In the genomic region with DNA sequence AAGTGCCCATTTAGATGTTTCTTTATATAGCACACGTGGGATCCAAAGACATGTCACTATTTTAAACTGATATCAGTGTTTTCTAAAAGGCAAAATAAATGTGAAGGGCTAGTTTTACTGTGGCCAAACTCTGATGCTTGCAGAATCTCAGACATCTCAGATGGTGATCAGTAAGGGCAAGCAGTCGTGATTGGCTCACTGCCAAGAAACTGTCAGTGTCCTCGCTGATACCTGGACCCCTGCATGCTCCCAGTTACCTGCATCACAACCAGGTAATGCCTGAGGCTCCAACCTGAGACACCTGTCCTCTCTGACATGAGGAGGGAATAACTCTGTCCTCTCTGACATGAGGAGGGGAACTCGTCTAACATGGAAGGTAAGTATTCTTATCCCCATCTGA, we compare ENCODE assay signal across 27 cellular contexts.
"Had no signal": no experiment of that assay in that cellular context is flagged by ENCODE, and none has a peak within 500 bp of the region (broad histone marks: within the 10 kb centered on the region; RNA-seq: fewer than 3 reads in every experiment).

No MANE protein-coding gene starts in this region.

- H3K4me1 Mint-ChIP-seq: activated CD4-positive, alpha-beta memory T cell treated with anti-CD3 and anti-CD28 coated beads, Interleukin-2, amount 10 ng/mL, durations not matched to agents 7 days and 5 days; activated CD4-positive, alpha-beta T cell treated with anti-CD3 and anti-CD28 coated beads, Interleukin-2, amount 10 ng/mL, durations not matched to agents 7 days and 5 days; activated naive CD4-positive, alpha-beta T cell treated with anti-CD3 and anti-CD28 coated beads, Interleukin-2, amount 10 ng/mL, durations not matched to agents 7 days and 5 days; immature natural killer cell; stimulated activated naive B cell treated with anti-CD40 and anti-IgM and Interleukin-4, amounts not matched to agents 10 μg/mL and 1 μg/mL and 100 μg/mL, for 72 hours had no signal

- H3K36me3 Mint-ChIP-seq: activated naive CD4-positive, alpha-beta T cell treated with anti-CD3 and anti-CD28 coated beads, Interleukin-2, amount 10 ng/mL, durations not matched to agents 7 days and 5 days; activated naive CD8-positive, alpha-beta T cell treated with anti-CD3 and anti-CD28 coated beads, Interleukin-2, amount 10 ng/mL, durations not matched to agents 7 days and 5 days; natural killer cell; neural progenitor cell; stimulated activated naive B cell treated with anti-CD40 and anti-IgM and Interleukin-4, amounts not matched to agents 10 μg/mL and 1 μg/mL and 100 μg/mL, for 72 hours had no signal

- DNase-seq: activated CD4-positive, alpha-beta memory T cell treated with anti-CD3 and anti-CD28 coated beads, Interleukin-2, amount 10 ng/mL, durations not matched to agents 7 days and 5 days; activated CD4-positive, alpha-beta T cell treated with anti-CD3 and anti-CD28 coated beads for 1 hour; activated CD4-positive, alpha-beta T cell treated with anti-CD3 and anti-CD28 coated beads, Interleukin-2, amount 10 ng/mL, durations not matched to agents 7 days and 5 days; activated CD8-positive, alpha-beta memory T cell treated with anti-CD3 and anti-CD28 coated beads, Interleukin-2, amount 50 U/mL, for 48 hours; activated gamma-delta T cell; activated naive CD4-positive, alpha-beta T cell treated with anti-CD3 and anti-CD28 coated beads, Interleukin-2, amount 10 ng/mL, durations not matched to agents 7 days and 5 days; activated naive CD8-positive, alpha-beta T cell treated with anti-CD3 and anti-CD28 coated beads, Interleukin-2, amount 10 ng/mL, durations not matched to agents 7 days and 5 days; activated T-cell treated with anti-CD3 and anti-CD28 coated beads, Interleukin-2, amount 50 U/mL, for 24 hours; central memory CD4-positive, alpha-beta T cell; endodermal cell; foreskin fibroblast; immature natural killer cell; left lung; lower lobe of right lung; mesenchymal stem cell; natural killer cell; occipital lobe; stimulated activated CD4-positive, alpha-beta T cell treated with anti-CD3 and anti-CD28 coated beads, Interleukin-15, amount 100 ng/mL, for 24 hours; stimulated activated CD4-positive, alpha-beta T cell treated with anti-CD3 and anti-CD28 coated beads, Interleukin-2, amount 100 ng/mL, for 24 hours; stimulated activated naive B cell treated with anti-CD40 and anti-IgM and Interleukin-4, amounts not matched to agents 10 μg/mL and 1 μg/mL and 100 μg/mL, for 72 hours; T1000; testis; transverse colon; WERI-Rb-1 had no signal

- H3K36me3 ChIP-seq: left lung, neural progenitor cell, right atrium auricular region, transverse colon, WERI-Rb-1 had no signal

- H3K9me3 ChIP-seq: left lung, lower lobe of right lung, right atrium auricular region, testis, transverse colon had no signal

- H3K27me3 ChIP-seq: neural progenitor cell, right atrium auricular region, testis, transverse colon had no signal

- H3K27ac ChIP-seq: left lung, lower lobe of right lung, neural progenitor cell, right atrium auricular region, testis, transverse colon, WERI-Rb-1 had no signal

- H3K4me3 ChIP-seq: left lung, lower lobe of right lung, neural progenitor cell, right atrium auricular region, testis, transverse colon had no signal

- H3K9me3 Mint-ChIP-seq: activated CD4-positive, alpha-beta memory T cell treated with anti-CD3 and anti-CD28 coated beads, Interleukin-2, amount 10 ng/mL, durations not matched to agents 7 days and 5 days; activated CD4-positive, alpha-beta T cell treated with anti-CD3 and anti-CD28 coated beads, Interleukin-2, amount 10 ng/mL, durations not matched to agents 7 days and 5 days; activated naive CD4-positive, alpha-beta T cell treated with anti-CD3 and anti-CD28 coated beads, Interleukin-2, amount 10 ng/mL, durations not matched to agents 7 days and 5 days; activated naive CD8-positive, alpha-beta T cell treated with anti-CD3 and anti-CD28 coated beads, Interleukin-2, amount 10 ng/mL, durations not matched to agents 7 days and 5 days; activated T-cell treated with anti-CD3 and anti-CD28 coated beads, Interleukin-2, amount 50 U/mL, for 24 hours; endodermal cell; immature natural killer cell; natural killer cell; neural progenitor cell; stimulated activated naive B cell treated with anti-CD40 and anti-IgM and Interleukin-4, amounts not matched to agents 10 μg/mL and 1 μg/mL and 100 μg/mL, for 72 hours had no signal

- H3K4me1 ChIP-seq: neural progenitor cell had no signal

- ATAC-seq: esophagus mucosa; natural killer cell; stimulated activated naive B cell treated with anti-CD40 and anti-IgM and Interleukin-4, amounts not matched to agents 10 μg/mL and 1 μg/mL and 100 μg/mL, for 72 hours had no signal

- H3K27ac Mint-ChIP-seq: activated CD4-positive, alpha-beta memory T cell treated with anti-CD3 and anti-CD28 coated beads, Interleukin-2, amount 10 ng/mL, durations not matched to agents 7 days and 5 days; activated CD4-positive, alpha-beta T cell treated with anti-CD3 and anti-CD28 coated beads, Interleukin-2, amount 10 ng/mL, durations not matched to agents 7 days and 5 days; activated naive CD4-positive, alpha-beta T cell treated with anti-CD3 and anti-CD28 coated beads, Interleukin-2, amount 10 ng/mL, durations not matched to agents 7 days and 5 days; activated naive CD8-positive, alpha-beta T cell treated with anti-CD3 and anti-CD28 coated beads, Interleukin-2, amount 10 ng/mL, durations not matched to agents 7 days and 5 days; activated T-cell treated with anti-CD3 and anti-CD28 coated beads, Interleukin-2, amount 50 U/mL, for 24 hours; endodermal cell; immature natural killer cell; natural killer cell; stimulated activated naive B cell treated with anti-CD40 and anti-IgM and Interleukin-4, amounts not matched to agents 10 μg/mL and 1 μg/mL and 100 μg/mL, for 72 hours had no signal

- H3K4me3 Mint-ChIP-seq: activated CD4-positive, alpha-beta memory T cell treated with anti-CD3 and anti-CD28 coated beads, Interleukin-2, amount 10 ng/mL, durations not matched to agents 7 days and 5 days; activated CD4-positive, alpha-beta T cell treated with anti-CD3 and anti-CD28 coated beads, Interleukin-2, amount 10 ng/mL, durations not matched to agents 7 days and 5 days; activated naive CD4-positive, alpha-beta T cell treated with anti-CD3 and anti-CD28 coated beads, Interleukin-2, amount 10 ng/mL, durations not matched to agents 7 days and 5 days; activated naive CD8-positive, alpha-beta T cell treated with anti-CD3 and anti-CD28 coated beads, Interleukin-2, amount 10 ng/mL, durations not matched to agents 7 days and 5 days; activated T-cell treated with anti-CD3 and anti-CD28 coated beads, Interleukin-2, amount 50 U/mL, for 24 hours; endodermal cell; immature natural killer cell; natural killer cell; neural progenitor cell; stimulated activated naive B cell treated with anti-CD40 and anti-IgM and Interleukin-4, amounts not matched to agents 10 μg/mL and 1 μg/mL and 100 μg/mL, for 72 hours had no signal
